Comparison of ENCODE assay signal across 1 cellular context in genomic region chr5:139343476-139343875, GRCh38.
TF ChIP-seq lines count a peak whose summit lies in the region.

No MANE protein-coding gene starts in this region.

TF ChIP-seq in HepG2, 621 proteins besides CTCF, POLR2A, EP300 and RAD21:
- TF ChIP-seq, protein P1, sequence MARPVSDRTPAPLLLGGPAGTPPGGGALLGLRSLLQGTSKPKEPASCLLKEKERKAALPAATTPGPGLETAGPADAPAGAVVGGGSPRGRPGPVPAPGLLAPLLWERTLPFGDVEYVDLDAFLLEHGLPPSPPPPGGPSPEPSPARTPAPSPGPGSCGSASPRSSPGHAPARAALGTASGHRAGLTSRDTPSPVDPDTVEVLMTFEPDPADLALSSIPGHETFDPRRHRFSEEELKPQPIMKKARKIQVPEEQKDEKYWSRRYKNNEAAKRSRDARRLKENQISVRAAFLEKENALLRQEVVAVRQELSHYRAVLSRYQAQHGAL (CRISPR knock-in tag; IDR thresholded peaks at IDR 0.05; ENCODE audit: not compliant biosample characterization): no peak
- TF ChIP-seq BRCA1 (CRISPR knock-in tag; IDR thresholded peaks at IDR 0.05) (no peak), SNAPC5 (CRISPR knock-in tag; IDR thresholded peaks at IDR 0.05; ENCODE audit: borderline replicate concordance) (no peak), ZBTB7B (CRISPR knock-in tag; IDR thresholded peaks at IDR 0.05) (no peak)
TF ChIP-seq in HepG2: peak in this region for 0.
